ENCODE assay signal across 23 cellular contexts in the genomic region with DNA sequence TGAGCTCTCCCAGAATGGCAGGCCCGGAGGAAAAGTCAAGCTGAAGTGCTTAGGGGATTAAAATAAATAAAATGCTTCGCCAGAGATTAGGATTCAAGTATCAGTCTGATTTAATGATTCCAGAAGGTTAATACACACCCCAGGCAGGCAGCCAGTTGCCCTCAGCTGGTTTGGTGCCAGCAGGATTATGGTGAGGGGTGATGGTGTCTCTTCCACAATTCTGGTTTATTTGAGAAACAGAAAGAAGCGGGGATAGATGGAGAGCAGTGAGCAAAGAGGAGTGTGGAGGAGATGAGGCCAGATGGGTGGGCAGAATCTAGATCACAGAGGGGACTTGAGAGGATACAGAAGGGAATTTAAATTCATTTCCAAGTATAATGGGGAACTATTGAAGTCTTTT.
DNase-seq lines count a peak whose midpoint lies in the region; ATAC-seq lines count a peak whose summit lies in the region.
"Had no signal": no experiment of that assay in that cellular context is flagged by ENCODE, and none has a peak within 500 bp of the region (broad histone marks: within the 10 kb centered on the region; RNA-seq: fewer than 3 reads in every experiment).

No MANE protein-coding gene starts in this region.

- H3K27me3 ChIP-seq in SJCRH30 = no peaks in the 10 kb centered on the region
- H3K27me3 ChIP-seq: BE2C; BLaER1 treated with 17β-estradiol and CSF1 and Interleukin-3, amounts not matched to agents 10 nM and 100 nM had no signal

- H3K36me3 ChIP-seq in SJCRH30 = no peaks in the 10 kb centered on the region
- H3K36me3 ChIP-seq: BE2C; BLaER1 treated with 17β-estradiol and CSF1 and Interleukin-3, amounts not matched to agents 10 nM and 100 nM; HAP-1 had no signal

- peaks cover 9% of the 10 kb centered on the region for H3K9me3 ChIP-seq in SJCRH30 (replicated peaks)
- H3K9me3 ChIP-seq: BE2C, HAP-1 had no signal

- no peak overlapping the region for H3K4me3 ChIP-seq in SJCRH30
- H3K4me3 ChIP-seq: A549; BLaER1 treated with 17β-estradiol and CSF1 and Interleukin-3, amounts not matched to agents 10 nM and 100 nM; GM12878; HAP-1 had no signal

- H3K4me1 ChIP-seq in SJCRH30 = peaks cover 25% of the 10 kb centered on the region
- H3K4me1 ChIP-seq: BE2C, HAP-1 had no signal

- ATAC-seq in HG03139 (IDR thresholded peaks at IDR 0.05; ENCODE audit: unreplicated experiment) = no peak
- ATAC-seq: A549, GM12878 had no signal

- DNase-seq in DMS 273 (lab: John Stamatoyannopoulos, UW; ENCODE audit: unreplicated experiment) (peak; percentile 68), NCI-H1694 (lab: John Stamatoyannopoulos, UW) (peak; percentile 77), NCI-H524 treated with DMSO at 0.1 percent for 48 hours (lab: John Stamatoyannopoulos, UW) (peak; percentile 95), SJCRH30 (peak; percentile 60 to 77)
- no peak for DNase-seq in activated naive CD4-positive, alpha-beta T cell treated with anti-CD3 and anti-CD28 coated beads, Interleukin-2, amount 50 U/mL, for 16 hours
- no peak for DNase-seq in stimulated activated CD4-positive, alpha-beta T cell treated with anti-CD3 and anti-CD28 coated beads, Interleukin-4, amount 100 ng/mL, for 4 hours
- DNase-seq in central memory CD4-positive, alpha-beta T cell = no peak
- DNase-seq: 8988T; ACHN; AML-193; BE2C; CD4-positive, alpha-beta T cell; CD8-positive, alpha-beta memory T cell; DMS79; EL; GDM1; GOT3; HFFc6 had no signal

- peak overlapping the region; percentile 49 for H3K27ac ChIP-seq in SJCRH30
- H3K27ac ChIP-seq: A549; BLaER1 treated with 17β-estradiol and CSF1 and Interleukin-3, amounts not matched to agents 10 nM and 100 nM had no signal

Comparison
In these comparisons a context has a peak if more than half of its experiments do, and no peak if none do; other contexts are left out.
1. DNase-seq: peak in DMS 273 (single experiment), NCI-H1694 (single experiment), NCI-H524 treated with DMSO at 0.1 percent for 48 hours (single experiment) and SJCRH30 (2 of 2); none in activated naive CD4-positive, alpha-beta T cell treated with anti-CD3 and anti-CD28 coated beads, Interleukin-2, amount 50 U/mL, for 16 hours (single experiment), stimulated activated CD4-positive, alpha-beta T cell treated with anti-CD3 and anti-CD28 coated beads, Interleukin-4, amount 100 ng/mL, for 4 hours (0 of 2) and central memory CD4-positive, alpha-beta T cell (single experiment).